ENCODE assay signal across 8 cellular contexts in the genomic region with DNA sequence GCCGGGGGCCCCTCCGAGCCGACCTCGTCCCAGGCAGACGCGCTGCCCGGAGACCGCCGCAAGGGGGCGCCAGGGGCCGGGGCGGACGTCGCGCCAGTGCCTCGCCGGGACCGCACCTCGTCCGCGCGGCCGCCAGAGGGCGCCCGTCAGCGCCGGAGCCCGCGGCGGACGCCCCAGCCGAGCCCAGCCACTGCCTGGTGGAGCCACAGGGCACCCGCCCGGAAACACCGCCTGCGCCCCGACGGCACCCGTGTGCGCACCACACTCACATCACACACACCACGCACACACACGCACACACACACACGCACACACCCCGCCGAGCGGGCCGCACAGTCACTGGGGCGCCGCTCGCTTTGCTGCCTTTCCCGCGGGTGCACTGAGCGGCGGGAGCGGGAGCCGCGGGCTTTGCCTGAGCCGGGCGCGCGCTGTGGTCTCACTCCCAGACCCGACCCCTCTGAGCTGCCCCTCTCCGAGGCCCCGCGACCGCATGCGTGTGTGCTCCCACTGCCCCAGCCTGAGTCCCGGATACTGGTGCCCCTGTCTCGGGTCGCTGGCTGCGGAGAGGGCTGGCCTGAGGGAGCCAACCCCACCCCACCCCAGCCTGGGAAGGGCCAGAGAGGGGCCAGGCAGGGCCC.
DNase-seq lines count a peak whose midpoint lies in the region; ATAC-seq, FAIRE-seq and TF ChIP-seq lines count a peak whose summit lies in the region.

No MANE protein-coding gene starts in this region.

- H2AFZ ChIP-seq in mammary epithelial cell (ENCODE audit: low read depth, low read length) (peak overlapping the region; percentile 96), keratinocyte (ENCODE audit: control insufficient read depth, low read length) (peak overlapping the region; percentile 40)

- ATAC-seq in GM19467 (IDR thresholded peaks at IDR 0.05; ENCODE audit: unreplicated experiment), result peak; percentile 94
- peak; percentile 85 for ATAC-seq in HG03520 (IDR thresholded peaks at IDR 0.05; ENCODE audit: unreplicated experiment)

- no TSS peak for BruUV-seq in mammary epithelial cell (replicated peaks; lab: Mats Ljungman, UMichigan)

- H3K36me3 ChIP-seq in mammary epithelial cell (ENCODE audit: insufficient read depth, low read length) (no peaks in the 10 kb centered on the region), keratinocyte (ENCODE audit: control insufficient read depth in 2 of 2, extremely low read depth in 1 of 2, insufficient read depth in 2 of 2, low read length in 2 of 2) (no peaks in the 10 kb centered on the region)

- peak overlapping the region; percentile 19 to 56 (median 46) for H3K4me3 ChIP-seq in mammary epithelial cell (replicated peaks in 1 of 3; ENCODE audit: insufficient read depth in 1 of 3, low read depth in 2 of 3, low read length in 3 of 3)
- peak overlapping the region in 1 of 3 experiments; percentile 15 for H3K4me3 ChIP-seq in keratinocyte (ENCODE audit: control insufficient read depth in 2 of 3, extremely low read depth in 1 of 3, insufficient read depth in 2 of 3, low read depth in 1 of 3, low read length in 3 of 3)

- TF ChIP-seq CTCF in mammary epithelial cell (conservative IDR thresholded peaks at IDR 0.05 in 1 of 2, IDR thresholded peaks at IDR 0.05 in 1 of 2; ENCODE audit: extremely low read depth in 1 of 2, insufficient read depth in 1 of 2, low read depth in 1 of 2, low read length in 2 of 2), result peak; percentile 58 to 77
- peak in 2 of 3 experiments; percentile 47 to 86 for TF ChIP-seq CTCF in keratinocyte (optimal IDR thresholded peaks at IDR 0.05 in 1 of 3, IDR thresholded peaks at IDR 0.05 in 1 of 3, conservative IDR thresholded peaks at IDR 0.05 in 1 of 3; ENCODE audit: extremely low read depth in 1 of 3, insufficient read depth in 2 of 3, low read length in 3 of 3)

- peaks cover 3% of the 10 kb centered on the region for H3K27me3 ChIP-seq in mammary epithelial cell (ENCODE audit: insufficient read depth, low read length)
- no peaks in the 10 kb centered on the region for H3K27me3 ChIP-seq in keratinocyte (ENCODE audit: control insufficient read depth, extremely low read depth, insufficient read depth, low read length)

- no peaks in the 10 kb centered on the region for H4K20me1 ChIP-seq in mammary epithelial cell (ENCODE audit: insufficient read depth, low read length)
- H4K20me1 ChIP-seq in keratinocyte (ENCODE audit: control insufficient read depth, extremely low read depth, insufficient read depth, low read length), result no peaks in the 10 kb centered on the region

- H3K4me2 ChIP-seq in mammary epithelial cell (ENCODE audit: insufficient read depth, low read depth, low read length) (peak overlapping the region; percentile 92), keratinocyte (ENCODE audit: control insufficient read depth, extremely low read depth, insufficient read depth, low read depth, low read length) (no peak overlapping the region)

- intact Hi-C loops in mammary epithelial cell (cut with micrococcal nuclease), result no loop called here

- H3K79me2 ChIP-seq in mammary epithelial cell (ENCODE audit: insufficient read depth, low read length), result no peaks in the 10 kb centered on the region
- no peaks in the 10 kb centered on the region for H3K79me2 ChIP-seq in keratinocyte (ENCODE audit: control insufficient read depth, insufficient read depth, low read length)

- dilution Hi-C loops in mammary epithelial cell (cut with HindIII; ENCODE audit: low sequenced_read_pairs), result loop anchor here (5.0 kb wide), 1 partner anchor 49 kb away; no protein-coding TSS in a partner anchor
- dilution Hi-C loops in keratinocyte (cut with MboI; ENCODE audit: extremely low pct_ligation_motif_present, low sequenced_read_pairs), result no loop called here

- H3K4me1 ChIP-seq in mammary epithelial cell (ENCODE audit: insufficient read depth, low read length) (no peaks in the 10 kb centered on the region), keratinocyte (ENCODE audit: control insufficient read depth, extremely low read depth, insufficient read depth, low read length) (no peaks in the 10 kb centered on the region)

- no peak overlapping the region for H3K27ac ChIP-seq in mammary epithelial cell (ENCODE audit: insufficient read depth, low read depth, low read length)
- H3K27ac ChIP-seq in keratinocyte (ENCODE audit: control insufficient read depth, insufficient read depth, low read length), result no peak overlapping the region

- no peaks in the 10 kb centered on the region for H3K9me1 ChIP-seq in keratinocyte (ENCODE audit: control insufficient read depth, extremely low read depth, insufficient read depth, low read length)

- CTCF ChIA-PET in mammary epithelial cell (lab: Charles Lee; ENCODE audit: low non-redundant PET), result no interaction called here

- no peak overlapping the region for H3K9ac ChIP-seq in mammary epithelial cell (ENCODE audit: insufficient read depth, low read length)
- no peak overlapping the region for H3K9ac ChIP-seq in keratinocyte (ENCODE audit: control insufficient read depth, extremely low read depth, insufficient read depth, low read length)

- FAIRE-seq in keratinocyte (lab: Jason Lieb, UNC), result no peak

- in situ Hi-C loops in mammary epithelial cell (cut with MboI; ENCODE audit: low sequenced_read_pairs in 2 of 2), result loop anchor here in 1 of 2 donors (10.0 kb wide), 1 partner anchor 742 kb away; no protein-coding TSS in a partner anchor

- 2% methylated on average over 10 of the region's 71 CpGs for WGBS in mammary epithelial cell (ENCODE audit: low coverage, missing lambda C conversion rate)

- DNase-seq in COR-L47 (lab: John Stamatoyannopoulos, UW), result peak; percentile 44
- peak; percentile 37 for DNase-seq in SKM-1 (lab: John Stamatoyannopoulos, UW; ENCODE audit: unreplicated experiment)
- peak; percentile 31 for DNase-seq in mammary epithelial cell
- no peak for DNase-seq in keratinocyte (ENCODE audit: low read depth, low spot score)
- DNase-seq in stimulated activated CD4-positive, alpha-beta T cell treated with anti-CD3 and anti-CD28 coated beads, Interleukin-12 subunit alpha, Interleukin-12 subunit beta, amount 100 ng/mL, for 48 hours (ENCODE audit: low read depth in 2 of 3, low spot score in 1 of 3), result peak; percentile 46 to 58 (median 48)
- DNase-seq in NCI-H2107 treated with DMSO at 0.1 percent for 48 hours (lab: John Stamatoyannopoulos, UW; ENCODE audit: unreplicated experiment), result no peak

- no peaks in the 10 kb centered on the region for H3K9me3 ChIP-seq in mammary epithelial cell (replicated peaks; ENCODE audit: insufficient read depth, low read length)
- H3K9me3 ChIP-seq in keratinocyte (ENCODE audit: control insufficient read depth, low read depth, low read length), result no peaks in the 10 kb centered on the region

Comparison
In these comparisons a context has a peak if more than half of its experiments do, and no peak if none do; other contexts are left out.
1. DNase-seq: peak in COR-L47 (single experiment), SKM-1 (single experiment), mammary epithelial cell (single experiment) and stimulated activated CD4-positive, alpha-beta T cell treated with anti-CD3 and anti-CD28 coated beads, Interleukin-12 subunit alpha, Interleukin-12 subunit beta, amount 100 ng/mL, for 48 hours (3 of 3); none in keratinocyte (single experiment) and NCI-H2107 treated with DMSO at 0.1 percent for 48 hours (single experiment).